Comparison of ENCODE assay signal across 2 cellular contexts in genomic region chr19:3146677-3147100, GRCh38.
A peak's percentile ranks its signal among the peaks of the same experiment; 100 is the strongest.
TF ChIP-seq lines count a peak whose summit lies in the region.

No MANE protein-coding gene starts in this region.

TF ChIP-seq in SK-N-SH, 30 proteins besides CTCF, POLR2A, EP300 and RAD21:
- TF ChIP-seq SMC3 (IDR thresholded peaks at IDR 0.05; ENCODE audit: low read depth, low read length) (peak; percentile 47), YY1 (IDR thresholded peaks at IDR 0.05; ENCODE audit: low read depth) (no peak)
TF ChIP-seq in SK-N-SH: peak in this region for 1.

TF ChIP-seq in HepG2, 621 proteins besides CTCF, POLR2A, EP300 and RAD21:
- no peak for TF ChIP-seq AGO2 (optimal IDR thresholded peaks at IDR 0.05; ENCODE audit: low read depth, low read length)
- TF ChIP-seq ADNP (CRISPR knock-in tag; IDR thresholded peaks at IDR 0.05) = peak; percentile 81; the same call in 1 of the 2 replicates
- TF ChIP-seq ELF3 (CRISPR knock-in tag; IDR thresholded peaks at IDR 0.05) = no peak
- no peak for TF ChIP-seq GTF2F1 (IDR thresholded peaks at IDR 0.05; ENCODE audit: low read length)
- TF ChIP-seq DMTF1 (CRISPR knock-in tag; IDR thresholded peaks at IDR 0.05) = no peak
- TF ChIP-seq ZMYM3 (CRISPR knock-in tag; IDR thresholded peaks at IDR 0.05) = peak; percentile 94
- peak; percentile 93 for TF ChIP-seq ZNF740 (CRISPR knock-in tag; IDR thresholded peaks at IDR 0.05)
- TF ChIP-seq ZFP36 (IDR thresholded peaks at IDR 0.05; ENCODE audit: borderline replicate concordance, low read depth, low read length, partially characterized antibody) = peak; percentile 87
